In the genomic region with DNA sequence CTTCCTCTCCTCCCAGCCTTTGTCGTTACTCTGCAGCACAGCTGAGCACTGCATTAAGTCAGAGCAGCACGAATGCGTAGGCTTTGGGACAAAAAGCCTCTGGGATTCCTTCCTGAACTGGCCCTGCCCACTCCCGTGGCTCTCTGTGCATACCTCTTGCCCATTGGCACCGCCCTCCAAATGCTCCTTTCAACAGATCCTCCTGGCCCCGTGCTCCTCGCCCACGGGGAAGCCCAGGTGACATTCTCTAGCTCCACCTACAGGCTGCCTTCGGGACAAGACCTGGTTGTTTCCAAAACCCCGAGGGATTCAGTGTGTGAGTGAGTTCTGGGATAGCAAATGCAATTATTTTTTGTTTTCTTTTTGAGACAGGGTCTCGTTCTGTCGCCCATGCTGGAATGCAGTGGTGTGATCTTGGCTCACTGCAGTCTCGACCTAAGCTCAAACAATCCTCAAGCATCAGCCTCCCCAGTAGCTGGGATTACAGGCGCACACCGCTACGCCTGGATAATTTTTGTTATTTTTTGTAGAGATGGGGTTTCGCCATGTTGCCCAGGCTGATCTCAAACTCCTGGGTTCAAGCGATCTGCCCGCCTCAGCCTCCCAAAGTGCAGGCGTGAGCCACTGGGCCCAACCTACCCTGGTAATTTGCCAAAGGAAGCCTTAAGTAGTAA, we compare ENCODE assay signal across 8 cellular contexts. TPM values are rescaled to one million over a fixed set of nuclear protein-coding genes. Genes with fewer than 3 reads are reported as not detected.
A peak's percentile ranks its signal among the peaks of the same experiment; 100 is the strongest.
DNase-seq lines count a peak whose midpoint lies in the region; ATAC-seq and TF ChIP-seq lines count a peak whose summit lies in the region.

No MANE protein-coding gene starts in this region.

- intact Hi-C loops in sciatic nerve (cut with DNase I): no loop called here

- no peak overlapping the region for H3K4me3 ChIP-seq in astrocyte of the spinal cord (ENCODE audit: low read depth, low read length)

- peak; percentile 90 for TF ChIP-seq CTCF in astrocyte of the spinal cord (IDR thresholded peaks at IDR 0.05; ENCODE audit: low read depth, low read length)

- peak; percentile 94 for ATAC-seq in sciatic nerve
- ATAC-seq in GM18511 (IDR thresholded peaks at IDR 0.05; ENCODE audit: unreplicated experiment): no peak

- DNase-seq in activated gamma-delta T cell treated with Interleukin-2 at 50 U/mL for 16 hours (peak; percentile 70), activated gamma-delta T cell (lab: John Stamatoyannopoulos, UW) (no peak), NCI-H146 treated with DMSO at 0.1 percent for 48 hours (lab: John Stamatoyannopoulos, UW; ENCODE audit: unreplicated experiment) (peak; percentile 86), T-helper 9 cell (peak; percentile 57), astrocyte of the spinal cord (ENCODE audit: low read depth, low spot score) (peak; percentile 74), hippocampal formation (lab: John Stamatoyannopoulos, UW) (peak; percentile 32 to 49), sciatic nerve (ENCODE audit: low spot score) (peak; percentile 78)

- in situ Hi-C loops in astrocyte of the spinal cord (cut with HindIII; ENCODE audit: low sequenced_read_pairs): no loop called here

RNA-seq across cellular contexts. Expression of gene TDRD9, which starts 17.9 kb away (rescaled TPM):
- total RNA-seq in sciatic nerve: 8.2 TPM

RNA-seq across cellular contexts. Expression of gene RD3L, which starts 31.9 kb away (rescaled TPM):
- not detected for total RNA-seq in sciatic nerve
